In genomic region chr1:46334030-46334384, GRCh38 we compare ENCODE assay signal across 26 cellular contexts. TPM values are rescaled to one million over a fixed set of nuclear protein-coding genes. Genes with fewer than 3 reads are reported as not detected.
A peak's percentile ranks its signal among the peaks of the same experiment; 100 is the strongest.
DNase-seq lines count a peak whose midpoint lies in the region; ATAC-seq and TF ChIP-seq lines count a peak whose summit lies in the region.
"Had no signal": no experiment of that assay in that cellular context is flagged by ENCODE, and none has a peak within 500 bp of the region (broad histone marks: within the 10 kb centered on the region; RNA-seq: fewer than 3 reads in every experiment).

No MANE protein-coding gene starts in this region.

- intact Hi-C loops in OCI-LY7 (cut with micrococcal nuclease; ENCODE audit: unreplicated experiment) = loop anchor here (5.0 kb wide), 1 partner anchor 87 kb away; the partner anchor contains the start of gene RAD54L
- intact Hi-C loops in colonic mucosa (cut with DNase I) = no loop called here

- H3K4me3 Mint-ChIP-seq in stimulated activated effector memory CD8-positive, alpha-beta T cell treated with anti-CD3 and anti-CD28 coated beads, Interleukin-12 subunit alpha, Interleukin-12 subunit beta, amount 100 ng/mL, for 72 hours = no peak overlapping the region
- H3K4me3 Mint-ChIP-seq: CD4-positive, CD25-positive, alpha-beta regulatory T cell; dendritic cell treated with granulocyte-macrophage colony-stimulating factor and Interleukin-4, amounts not matched to agents 40 ng/mL and 50 ng/mL, for 4 days; T-helper 17 cell had no signal

- H3F3A ChIP-seq in DOHH2 (ENCODE audit: control insufficient read depth, insufficient read depth) = peaks cover 32% of the 10 kb centered on the region

- no peak overlapping the region for H2AFZ ChIP-seq in OCI-LY7 (ENCODE audit: low read length)

- H3K27me3 ChIP-seq in DOHH2 (ENCODE audit: control insufficient read depth, low read length) (no peaks in the 10 kb centered on the region), colonic mucosa (no peaks in the 10 kb centered on the region)
- H3K27me3 ChIP-seq: right atrium auricular region, stomach, thyroid gland, uterus had no signal

- H3K9me3 Mint-ChIP-seq in stimulated activated effector memory CD8-positive, alpha-beta T cell treated with anti-CD3 and anti-CD28 coated beads, Interleukin-12 subunit alpha, Interleukin-12 subunit beta, amount 100 ng/mL, for 72 hours = no peaks in the 10 kb centered on the region
- H3K9me3 Mint-ChIP-seq: CD4-positive, CD25-positive, alpha-beta regulatory T cell; dendritic cell treated with granulocyte-macrophage colony-stimulating factor and Interleukin-4, amounts not matched to agents 40 ng/mL and 50 ng/mL, for 4 days had no signal

- no peaks in the 10 kb centered on the region for H3K9me2 ChIP-seq in DOHH2 (replicated peaks; ENCODE audit: control insufficient read depth, low read length)
- no peaks in the 10 kb centered on the region for H3K9me2 ChIP-seq in OCI-LY7 (ENCODE audit: insufficient read depth, low read length)

- no TSS peak for BruUV-seq in OCI-LY7 (replicated peaks; lab: Mats Ljungman, UMichigan)

- POLR2A ChIA-PET in OCI-LY7 (lab: Charles Lee) = interaction anchor here (0.9 to 2.2 kb wide), 10 partner anchors 9 to 85 kb away, joined by 3 to 10 read pairs (median 4); no protein-coding TSS in a partner anchor

- H3K4me1 Mint-ChIP-seq in stimulated activated effector memory CD8-positive, alpha-beta T cell treated with anti-CD3 and anti-CD28 coated beads, Interleukin-12 subunit alpha, Interleukin-12 subunit beta, amount 100 ng/mL, for 72 hours = no peaks in the 10 kb centered on the region

- H3K9me3 ChIP-seq in DOHH2 (ENCODE audit: control insufficient read depth, insufficient read depth, low read length) (no peaks in the 10 kb centered on the region), OCI-LY7 (ENCODE audit: low read length) (no peaks in the 10 kb centered on the region), colonic mucosa (no peaks in the 10 kb centered on the region)
- H3K9me3 ChIP-seq: left ventricle myocardium inferior, right atrium auricular region, stomach, thyroid gland, uterus had no signal

- H3K4me1 ChIP-seq in DOHH2 (ENCODE audit: control insufficient read depth, low read length) (peaks cover 46% of the 10 kb centered on the region), OCI-LY7 (ENCODE audit: insufficient read depth, low read length, poor library complexity, severe bottlenecking) (peaks cover 39% of the 10 kb centered on the region), colonic mucosa (no peaks in the 10 kb centered on the region)
- H3K4me1 ChIP-seq: left ventricle myocardium inferior, right atrium auricular region, stomach, thyroid gland, uterus had no signal

- no peaks in the 10 kb centered on the region for H4K20me1 ChIP-seq in DOHH2 (ENCODE audit: control insufficient read depth, insufficient read depth, low read depth, low read length)
- H4K20me1 ChIP-seq in OCI-LY7 (ENCODE audit: insufficient read depth, low read length) = no peaks in the 10 kb centered on the region

- H3K4me2 ChIP-seq in DOHH2 (ENCODE audit: low read length) (peak overlapping the region; percentile 69), OCI-LY7 (ENCODE audit: low read length) (peak overlapping the region; percentile 60)
- H3K4me2 ChIP-seq: smooth muscle cell had no signal

- H3K36me3 ChIP-seq in DOHH2 (ENCODE audit: control insufficient read depth, low read length) (peaks cover 10% of the 10 kb centered on the region; the same call in 1 of the 2 replicates), OCI-LY7 (ENCODE audit: insufficient read depth, low read length) (no peaks in the 10 kb centered on the region), colonic mucosa (no peaks in the 10 kb centered on the region)
- H3K36me3 ChIP-seq: left ventricle myocardium inferior, right atrium auricular region, stomach, thyroid gland, uterus had no signal

- H3K27ac ChIP-seq in DOHH2 (ENCODE audit: low read depth, low read length) = peak overlapping the region; percentile 87; the same call in 1 of the 2 replicates
- peak overlapping the region; percentile 17 for H3K27ac ChIP-seq in OCI-LY7 (ENCODE audit: low read depth, low read length, poor library complexity, severe bottlenecking)
- no peak overlapping the region for H3K27ac ChIP-seq in colonic mucosa
- H3K27ac ChIP-seq: left ventricle myocardium inferior, right atrium auricular region, stomach, thyroid gland, uterus had no signal

- H3K79me2 ChIP-seq in DOHH2 (ENCODE audit: control insufficient read depth, low read length) (peaks cover 25% of the 10 kb centered on the region), OCI-LY7 (ENCODE audit: insufficient read depth, low read depth, low read length) (no peaks in the 10 kb centered on the region)

- H3K4me3 ChIP-seq in DOHH2 (ENCODE audit: low read length) (peak overlapping the region; percentile 25; the same call in 1 of the 2 replicates), OCI-LY7 (ENCODE audit: low read depth, low read length, poor library complexity, severe bottlenecking) (no peak overlapping the region), colonic mucosa (no peak overlapping the region)
- H3K4me3 ChIP-seq: left ventricle myocardium inferior, right atrium auricular region, smooth muscle cell, stomach, thyroid gland, uterus had no signal

- H3K27ac Mint-ChIP-seq in stimulated activated effector memory CD8-positive, alpha-beta T cell treated with anti-CD3 and anti-CD28 coated beads, Interleukin-12 subunit alpha, Interleukin-12 subunit beta, amount 100 ng/mL, for 72 hours = no peak overlapping the region
- H3K27ac Mint-ChIP-seq: dendritic cell treated with granulocyte-macrophage colony-stimulating factor and Interleukin-4, amounts not matched to agents 40 ng/mL and 50 ng/mL, for 4 days; T-helper 17 cell had no signal

- no peak for TF ChIP-seq CTCF in DOHH2 (IDR thresholded peaks at IDR 0.05; ENCODE audit: low read depth, low read length, poor library complexity, severe bottlenecking)
- TF ChIP-seq CTCF in OCI-LY7 (conservative IDR thresholded peaks at IDR 0.05; ENCODE audit: low read length) = no peak
- no peak for TF ChIP-seq CTCF in colonic mucosa (IDR thresholded peaks at IDR 0.05)

- DNase-seq in OCI-LY7 (ENCODE audit: low spot score) = no peak
- no peak for DNase-seq in GDM1 (lab: John Stamatoyannopoulos, UW)
- DNase-seq in colonic mucosa = no peak
- no peak for DNase-seq in stimulated activated effector memory CD8-positive, alpha-beta T cell treated with anti-CD3 and anti-CD28 coated beads, Interleukin-12 subunit alpha, Interleukin-12 subunit beta, amount 100 ng/mL, for 72 hours (ENCODE audit: low spot score in 2 of 2)
- no peak for DNase-seq in MV-4-11 (lab: John Stamatoyannopoulos, UW)
- DNase-seq: 8988T; activated CD4-positive, alpha-beta T cell treated with anti-CD3 and anti-CD28 coated beads, Interleukin-2, amount 50 U/mL, for 48 hours; activated CD4-positive, CD25-positive, alpha-beta regulatory T cell treated with anti-CD3 and anti-CD28 coated beads, Interleukin-2, amount 50 U/mL, for 72 hours; activated naive CD4-positive, alpha-beta T cell; central memory CD4-positive, alpha-beta T cell; DMS79; left ventricle myocardium inferior; NCI-H1930; NCI-H524 treated with DMSO at 0.1 percent for 48 hours; Right ventricle myocardium superior; stomach; T-helper 17 cell; thyroid gland; uterus had no signal

- CTCF ChIA-PET in OCI-LY7 (lab: Charles Lee; ENCODE audit: unreplicated experiment) = interaction anchor here (2.3 kb wide), 1 partner anchor 30 kb away, joined by 10 read pairs; the partner anchor contains the start of genes LRRC41 and UQCRH

- no peak overlapping the region for H3K9ac ChIP-seq in colonic mucosa (ENCODE audit: low read depth in 2 of 2, low read length in 2 of 2)

- ATAC-seq in GM19351 (IDR thresholded peaks at IDR 0.05; ENCODE audit: unreplicated experiment) (peak; percentile 2), HG02970 (IDR thresholded peaks at IDR 0.05; ENCODE audit: low FRiP score, unreplicated experiment) (peak; percentile 11)
- ATAC-seq in stimulated activated effector memory CD8-positive, alpha-beta T cell treated with anti-CD3 and anti-CD28 coated beads, Interleukin-12 subunit alpha, Interleukin-12 subunit beta, amount 100 ng/mL, for 72 hours = no peak
- ATAC-seq: T-helper 17 cell had no signal

- H3K36me3 Mint-ChIP-seq in stimulated activated effector memory CD8-positive, alpha-beta T cell treated with anti-CD3 and anti-CD28 coated beads, Interleukin-12 subunit alpha, Interleukin-12 subunit beta, amount 100 ng/mL, for 72 hours = no peaks in the 10 kb centered on the region
- H3K36me3 Mint-ChIP-seq: CD4-positive, CD25-positive, alpha-beta regulatory T cell had no signal

RNA-seq across cellular contexts. Expression of gene NSUN4, which starts 6.6 kb away (rescaled TPM):
- total RNA-seq in OCI-LY7 (2014; rRNA removed; shearing (Covaris generic)) = 13.2 and 26.6 TPM in 2 replicates
- 29.8 and 33.5 TPM in 2 replicates for total RNA-seq in OCI-LY7 (2022)
- 10 to 100 TPM; 18.3 to 19.0 TPM for total RNA-seq in colonic mucosa

RNA-seq across cellular contexts. Expression of gene UQCRH, which starts 30.5 kb away (rescaled TPM):
- total RNA-seq in OCI-LY7 (2014; rRNA removed; shearing (Covaris generic)) = 693 and 1,106 TPM in 2 replicates
- total RNA-seq in OCI-LY7 (2022) (450 and 489 TPM in 2 replicates), colonic mucosa (100 to 1,000 TPM; 451 to 502 TPM)

RNA-seq across cellular contexts. Expression of gene LRRC41, which starts 30.6 kb away (rescaled TPM):
- total RNA-seq in OCI-LY7 (2014; rRNA removed; shearing (Covaris generic)) = 24.1 and 36.8 TPM in 2 replicates
- 43.7 and 48.8 TPM in 2 replicates for total RNA-seq in OCI-LY7 (2022)
- 10 to 100 TPM; 49.3 to 55.8 TPM for total RNA-seq in colonic mucosa
